Comparison of ENCODE assay signal across 28 cellular contexts in genomic region chr7:142693911-142694310, GRCh38. TPM values are rescaled to one million over a fixed set of nuclear protein-coding genes. Genes with fewer than 3 reads are reported as not detected.
"Had no signal": no experiment of that assay in that cellular context is flagged by ENCODE, and none has a peak within 500 bp of the region (broad histone marks: within the 10 kb centered on the region; RNA-seq: fewer than 3 reads in every experiment).

No MANE protein-coding gene starts in this region.

- H3K9me3 ChIP-seq: esophagus squamous epithelium, gastrocnemius medialis, heart right ventricle, left lung, lower lobe of right lung had no signal

- H3K27me3 ChIP-seq: esophagus squamous epithelium, gastrocnemius medialis, heart right ventricle, left lung had no signal

- H3K4me1 ChIP-seq: esophagus squamous epithelium, heart right ventricle, left lung, lower lobe of right lung had no signal

- H3K27ac ChIP-seq: coronary artery, dorsolateral prefrontal cortex, epithelial cell of prostate, esophagus squamous epithelium, gastrocnemius medialis, heart right ventricle, left lung, lower lobe of right lung had no signal

- H3K4me3 ChIP-seq: coronary artery, dorsolateral prefrontal cortex, esophagus squamous epithelium, gastrocnemius medialis, heart right ventricle, left lung, lower lobe of right lung had no signal

- DNase-seq: dermis blood vessel endothelial cell; dorsolateral prefrontal cortex; effector CD4-positive, alpha-beta T cell; effector memory CD4-positive, alpha-beta T cell; erythroblast; esophagus squamous epithelium; foreskin fibroblast; foreskin melanocyte; gastrocnemius medialis; glutamatergic neuron; head of caudate nucleus; heart right ventricle; hippocampal formation; left cardiac atrium; left lung; left ventricle myocardium superior; lower lobe of right lung; mesenchymal stem cell; midbrain had no signal

- ATAC-seq: esophagus mucosa, gastrocnemius medialis, heart right ventricle, left cardiac atrium, left lung, left ventricle myocardium superior, lower lobe of right lung had no signal

- H3K36me3 ChIP-seq: esophagus squamous epithelium, gastrocnemius medialis, heart right ventricle, left lung, lower lobe of right lung had no signal

- FAIRE-seq: colon, islet of Langerhans, keratinocyte had no signal

RNA-seq across cellular contexts. Expression of gene PRSS1, which starts 55.4 kb away (rescaled TPM):
- total RNA-seq: cerebellum, dermis blood vessel endothelial cell, dorsolateral prefrontal cortex, esophagus mucosa, esophagus squamous epithelium, gastrocnemius medialis, glomerular endothelial cell, left cardiac atrium, left ventricle myocardium superior, lower lobe of right lung, lung microvascular endothelial cell had no signal
- polyA plus RNA-seq: keratinocyte had no signal
